ENCODE assay signal across 8 cellular contexts in the genomic region with DNA sequence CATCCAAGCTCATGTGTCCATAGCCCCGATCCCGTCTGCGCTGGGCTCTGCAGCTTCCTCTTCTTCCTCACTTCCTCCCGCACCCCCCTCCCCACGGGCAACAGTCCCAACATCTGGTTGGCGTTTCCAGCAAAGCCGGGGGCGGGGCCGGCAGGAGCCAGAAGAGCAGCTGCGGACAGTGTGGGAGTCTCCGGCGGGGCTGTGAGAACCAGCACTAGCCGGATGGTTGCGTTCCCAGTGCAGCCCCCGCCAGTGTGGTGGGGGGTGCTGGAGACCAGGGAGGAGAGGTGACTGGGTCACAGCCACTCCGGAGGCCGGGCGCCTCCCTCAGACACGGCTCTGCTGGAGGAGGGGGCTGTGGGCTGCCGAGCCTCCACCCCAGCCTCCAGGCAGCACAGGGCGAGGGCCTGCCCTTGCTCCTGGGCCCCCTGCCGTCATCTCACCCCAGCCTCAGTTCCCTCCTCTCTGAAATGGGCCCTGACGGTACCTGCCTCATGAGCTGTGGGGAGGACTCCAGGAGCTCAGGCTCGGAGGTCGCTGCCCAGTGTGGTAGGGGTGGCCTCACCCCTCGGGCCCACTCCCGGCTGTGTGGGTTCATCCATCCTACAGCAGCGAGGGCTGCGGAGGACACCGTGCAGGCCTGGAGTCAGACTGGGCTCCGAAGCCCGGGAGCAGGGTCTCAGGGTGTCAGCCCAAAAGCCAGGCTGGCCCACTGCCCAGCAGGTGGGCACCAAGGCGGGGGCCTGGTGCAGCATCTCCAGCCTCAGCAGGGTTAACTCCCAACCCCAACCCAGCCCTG. TPM values are rescaled to one million over a fixed set of nuclear protein-coding genes. Genes with fewer than 3 reads are reported as not detected.
DNase-seq lines count a peak whose midpoint lies in the region; FAIRE-seq and TF ChIP-seq lines count a peak whose summit lies in the region.

No MANE protein-coding gene starts in this region.

- no peak for FAIRE-seq in GM12891 (lab: Jason Lieb, UNC)

- DNase-seq in DMS53 (lab: John Stamatoyannopoulos, UW): peak; percentile 58
- peak; percentile 93 for DNase-seq in OCI-M1 (lab: John Stamatoyannopoulos, UW)
- DNase-seq in globus pallidus (ENCODE audit: low spot score): peak; percentile 61
- peak in 33 of 56 donors; percentile 19 to 79 (median 40) for DNase-seq in nucleus accumbens (lab: John Stamatoyannopoulos, UW)
- no peak for DNase-seq in D341Med (ENCODE audit: low spot score)
- no peak for DNase-seq in HuH-7 (ENCODE audit: low spot score)
- DNase-seq in GM12891 (ENCODE audit: insufficient read length, low spot score): no peak
- no peak for DNase-seq in SW 1271 (lab: John Stamatoyannopoulos, UW)

- TF ChIP-seq POLR2A in GM12891 (IDR thresholded peaks at IDR 0.05; ENCODE audit: low read depth, low read length): no peak

TF ChIP-seq in GM12891, 5 proteins besides CTCF, POLR2A, EP300 and RAD21:
- TF ChIP-seq POLR2AphosphoS5 (IDR thresholded peaks at IDR 0.05; ENCODE audit: low read depth, low read length) (no peak), PAX5 (IDR thresholded peaks at IDR 0.05; ENCODE audit: insufficient read depth, low read length, severe bottlenecking) (no peak), SPI1 (IDR thresholded peaks at IDR 0.05; ENCODE audit: low read depth, low read length) (no peak), TAF1 (IDR thresholded peaks at IDR 0.05; ENCODE audit: low read depth, low read length) (no peak), POU2F2 (IDR thresholded peaks at IDR 0.05; ENCODE audit: low read depth, low read length) (no peak)

RNA-seq across cellular contexts. Expression of a gene that starts 41.5 kb away (rescaled TPM):
- 7.0 TPM for polyA plus RNA-seq in GM12891 (2012; ENCODE audit: low read depth, missing spikeins)

Comparison
In these comparisons a context has a peak if more than half of its experiments do, and no peak if none do; other contexts are left out.
1. DNase-seq: peak in DMS53 (single experiment), OCI-M1 (single experiment), globus pallidus (single experiment) and nucleus accumbens (33 of 56); none in D341Med (single experiment), HuH-7 (single experiment), GM12891 (single experiment) and SW 1271 (0 of 2).